In the genomic region with DNA sequence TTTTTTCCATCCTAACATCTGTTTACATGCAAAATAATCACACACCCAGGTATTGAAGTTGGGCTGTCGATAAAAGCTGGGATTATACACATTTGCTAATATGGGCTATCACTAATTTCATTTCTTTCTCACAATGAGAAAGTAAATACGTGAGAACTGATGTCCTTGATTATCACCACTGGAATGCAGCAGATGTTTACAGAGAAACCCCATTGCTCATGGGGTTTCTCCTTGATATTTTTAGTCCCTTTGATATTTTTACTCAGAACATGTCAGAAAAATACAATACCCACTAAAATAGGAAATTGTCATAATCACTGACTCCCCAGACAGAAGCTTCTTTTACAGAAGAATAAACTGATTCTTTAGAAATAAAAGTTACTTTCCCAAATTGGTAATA, we compare ENCODE assay signal across 13 cellular contexts.
"Had no signal": no experiment of that assay in that cellular context is flagged by ENCODE, and none has a peak within 500 bp of the region (broad histone marks: within the 10 kb centered on the region; RNA-seq: fewer than 3 reads in every experiment).

No MANE protein-coding gene starts in this region.

- H3K4me3 ChIP-seq: ascending aorta, heart right ventricle, lower lobe of right lung, ovary, psoas muscle, right atrium auricular region, tibial artery had no signal

- H3K4me1 ChIP-seq: lower lobe of right lung had no signal

- DNase-seq: activated T-cell treated with anti-CD3 and anti-CD28 coated beads, Interleukin-2, amount 50 U/mL, for 1 hour; cortex of kidney; heart right ventricle; kidney; lower lobe of right lung; naive thymus-derived CD8-positive, alpha-beta T cell; ovary; psoas muscle; stimulated activated CD4-positive, alpha-beta T cell treated with anti-CD3 and anti-CD28 coated beads, Interleukin-1b, Interleukin-23, amount 100 ng/mL, for 48 hours; tibial artery had no signal

- H3K36me3 ChIP-seq: ascending aorta, heart right ventricle, lower lobe of right lung, ovary, right atrium auricular region, tibial artery had no signal

- H3K9me3 ChIP-seq: ascending aorta, heart right ventricle, lower lobe of right lung, ovary, psoas muscle, right atrium auricular region, tibial artery had no signal

- H3K27me3 ChIP-seq: ascending aorta, heart right ventricle, ovary, right atrium auricular region, tibial artery had no signal

- H3K27ac ChIP-seq: ascending aorta, epithelial cell of prostate, heart right ventricle, lower lobe of right lung, ovary, psoas muscle, right atrium auricular region, tibial artery had no signal
